10 cellular contexts compared by ENCODE assay signal in genomic region chr12:104741072-104741471, GRCh38.
DNase-seq lines count a peak whose midpoint lies in the region; ATAC-seq and TF ChIP-seq lines count a peak whose summit lies in the region.
"Had no signal": no experiment of that assay in that cellular context is flagged by ENCODE, and none has a peak within 500 bp of the region (broad histone marks: within the 10 kb centered on the region; RNA-seq: fewer than 3 reads in every experiment).

No MANE protein-coding gene starts in this region.

- TF ChIP-seq CTCF in chondrocyte (IDR thresholded peaks at IDR 0.05) (no peak), RWPE1 (conservative IDR thresholded peaks at IDR 0.05; ENCODE audit: low read depth) (no peak)

- H3K36me3 Mint-ChIP-seq in activated CD4-positive, alpha-beta T cell treated with anti-CD3 and anti-CD28 coated beads for 36 hours (ENCODE audit: low read depth), result no peaks in the 10 kb centered on the region
- peaks cover 1% of the 10 kb centered on the region for H3K36me3 Mint-ChIP-seq in activated CD4-positive, alpha-beta memory T cell treated with anti-CD3 and anti-CD28 coated beads for 36 hours
- H3K36me3 Mint-ChIP-seq in stimulated activated effector memory CD8-positive, alpha-beta T cell treated with anti-CD3 and anti-CD28 coated beads, Interleukin-12 subunit alpha, Interleukin-12 subunit beta, amount 100 ng/mL, for 72 hours, result peaks cover 3% of the 10 kb centered on the region
- H3K36me3 Mint-ChIP-seq in chondrocyte (ENCODE audit: low read depth), result no peaks in the 10 kb centered on the region

- POLR2A ChIA-PET in activated CD4-positive, alpha-beta T cell treated with anti-CD3 and anti-CD28 coated beads for 36 hours (lab: Charles Lee), result no interaction called here
- POLR2A ChIA-PET in activated CD4-positive, alpha-beta memory T cell treated with anti-CD3 and anti-CD28 coated beads for 36 hours (lab: Charles Lee), result no interaction called here
- POLR2A ChIA-PET in RWPE1 (lab: Yijun Ruan, JAX; ENCODE audit: low non-redundant PET), result no interaction called here

- H3K4me3 Mint-ChIP-seq in activated CD4-positive, alpha-beta T cell treated with anti-CD3 and anti-CD28 coated beads for 36 hours, result peak overlapping the region; percentile 51
- peak overlapping the region; percentile 50 for H3K4me3 Mint-ChIP-seq in activated CD4-positive, alpha-beta memory T cell treated with anti-CD3 and anti-CD28 coated beads for 36 hours
- peak overlapping the region; percentile 66 for H3K4me3 Mint-ChIP-seq in stimulated activated effector memory CD8-positive, alpha-beta T cell treated with anti-CD3 and anti-CD28 coated beads, Interleukin-12 subunit alpha, Interleukin-12 subunit beta, amount 100 ng/mL, for 72 hours
- H3K4me3 Mint-ChIP-seq in chondrocyte (ENCODE audit: unreplicated experiment), result no peak overlapping the region

- CTCF ChIA-PET in activated CD4-positive, alpha-beta T cell treated with anti-CD3 and anti-CD28 coated beads for 36 hours (lab: Charles Lee), result interaction anchor here (0.5 to 1.1 kb wide), 5 partner anchors 20 to 359 kb away, joined by 3 read pairs; no protein-coding TSS in a partner anchor
- CTCF ChIA-PET in activated CD4-positive, alpha-beta memory T cell treated with anti-CD3 and anti-CD28 coated beads for 36 hours (lab: Charles Lee), result interaction anchor here (3.3 kb wide), 1 partner anchor 359 kb away, joined by 10 read pairs; no protein-coding TSS in a partner anchor
- CTCF ChIA-PET in RWPE1 (lab: Yijun Ruan, JAX), result interaction anchor here (0.6 kb wide), 2 partner anchors 9 to 227 kb away, joined by 3 to 6 read pairs; no protein-coding TSS in a partner anchor

- H3K9me3 Mint-ChIP-seq in activated CD4-positive, alpha-beta T cell treated with anti-CD3 and anti-CD28 coated beads for 36 hours (ENCODE audit: low read depth), result no peaks in the 10 kb centered on the region
- no peaks in the 10 kb centered on the region for H3K9me3 Mint-ChIP-seq in activated CD4-positive, alpha-beta memory T cell treated with anti-CD3 and anti-CD28 coated beads for 36 hours
- no peaks in the 10 kb centered on the region for H3K9me3 Mint-ChIP-seq in stimulated activated effector memory CD8-positive, alpha-beta T cell treated with anti-CD3 and anti-CD28 coated beads, Interleukin-12 subunit alpha, Interleukin-12 subunit beta, amount 100 ng/mL, for 72 hours
- H3K9me3 Mint-ChIP-seq in chondrocyte (ENCODE audit: low read depth), result no peaks in the 10 kb centered on the region

- H3K27ac Mint-ChIP-seq in activated CD4-positive, alpha-beta T cell treated with anti-CD3 and anti-CD28 coated beads for 36 hours, result peak overlapping the region; percentile 69
- peak overlapping the region; percentile 70 for H3K27ac Mint-ChIP-seq in activated CD4-positive, alpha-beta memory T cell treated with anti-CD3 and anti-CD28 coated beads for 36 hours
- H3K27ac Mint-ChIP-seq in stimulated activated effector memory CD8-positive, alpha-beta T cell treated with anti-CD3 and anti-CD28 coated beads, Interleukin-12 subunit alpha, Interleukin-12 subunit beta, amount 100 ng/mL, for 72 hours, result peak overlapping the region; percentile 92
- H3K27ac Mint-ChIP-seq in chondrocyte (ENCODE audit: unreplicated experiment), result no peak overlapping the region

- no peaks in the 10 kb centered on the region for H3K27me3 Mint-ChIP-seq in activated CD4-positive, alpha-beta T cell treated with anti-CD3 and anti-CD28 coated beads for 36 hours
- H3K27me3 Mint-ChIP-seq in activated CD4-positive, alpha-beta memory T cell treated with anti-CD3 and anti-CD28 coated beads for 36 hours, result no peaks in the 10 kb centered on the region
- H3K27me3 Mint-ChIP-seq in chondrocyte (ENCODE audit: low read depth), result no peaks in the 10 kb centered on the region

- no peak overlapping the region for H3K27ac ChIP-seq in RWPE1
- H3K27ac ChIP-seq: A549 had no signal

- H3K4me1 Mint-ChIP-seq in activated CD4-positive, alpha-beta T cell treated with anti-CD3 and anti-CD28 coated beads for 36 hours, result peaks cover 58% of the 10 kb centered on the region
- peaks cover 70% of the 10 kb centered on the region for H3K4me1 Mint-ChIP-seq in activated CD4-positive, alpha-beta memory T cell treated with anti-CD3 and anti-CD28 coated beads for 36 hours (ENCODE audit: low read depth)
- peaks cover 80% of the 10 kb centered on the region for H3K4me1 Mint-ChIP-seq in stimulated activated effector memory CD8-positive, alpha-beta T cell treated with anti-CD3 and anti-CD28 coated beads, Interleukin-12 subunit alpha, Interleukin-12 subunit beta, amount 100 ng/mL, for 72 hours
- peaks cover 35% of the 10 kb centered on the region for H3K4me1 Mint-ChIP-seq in chondrocyte (ENCODE audit: low read depth)

- intact Hi-C loops in activated CD4-positive, alpha-beta T cell treated with anti-CD3 and anti-CD28 coated beads for 36 hours (cut with DNase I, micrococcal nuclease), result loop anchor here in 1 of 2 experiments (10.0 kb wide), 1 partner anchor 314 kb away; no protein-coding TSS in a partner anchor
- intact Hi-C loops in activated CD4-positive, alpha-beta memory T cell treated with anti-CD3 and anti-CD28 coated beads for 36 hours (cut with micrococcal nuclease), result loop anchor here (2.0 kb wide), 1 partner anchor 24 kb away; no protein-coding TSS in a partner anchor

- peak; percentile 40 for ATAC-seq in activated CD4-positive, alpha-beta T cell treated with anti-CD3 and anti-CD28 coated beads for 36 hours
- ATAC-seq in HG02759 (IDR thresholded peaks at IDR 0.05; ENCODE audit: unreplicated experiment), result peak; percentile 29
- ATAC-seq in stimulated activated effector memory CD8-positive, alpha-beta T cell treated with anti-CD3 and anti-CD28 coated beads, Interleukin-12 subunit alpha, Interleukin-12 subunit beta, amount 100 ng/mL, for 72 hours, result peak; percentile 45

- no peak for DNase-seq in activated CD4-positive, alpha-beta T cell treated with anti-CD3 and anti-CD28 coated beads for 36 hours
- DNase-seq in activated CD4-positive, alpha-beta T cell treated with anti-CD3 and anti-CD28 coated beads for 1 hour, result no peak
- peak; percentile 21 for DNase-seq in activated CD4-positive, alpha-beta memory T cell treated with anti-CD3 and anti-CD28 coated beads for 36 hours
- no peak for DNase-seq in stimulated activated effector memory CD8-positive, alpha-beta T cell treated with anti-CD3 and anti-CD28 coated beads, Interleukin-12 subunit alpha, Interleukin-12 subunit beta, amount 100 ng/mL, for 72 hours (ENCODE audit: low spot score in 2 of 2)
- no peak for DNase-seq in chondrocyte (ENCODE audit: low spot score)
- no peak for DNase-seq in RWPE1 (ENCODE audit: low spot score)
- no peak for DNase-seq in cortex of kidney (lab: John Stamatoyannopoulos, UW)
- DNase-seq: NCI-H146 had no signal
